Comparison of ENCODE assay signal across 8 cellular contexts in the genomic region with DNA sequence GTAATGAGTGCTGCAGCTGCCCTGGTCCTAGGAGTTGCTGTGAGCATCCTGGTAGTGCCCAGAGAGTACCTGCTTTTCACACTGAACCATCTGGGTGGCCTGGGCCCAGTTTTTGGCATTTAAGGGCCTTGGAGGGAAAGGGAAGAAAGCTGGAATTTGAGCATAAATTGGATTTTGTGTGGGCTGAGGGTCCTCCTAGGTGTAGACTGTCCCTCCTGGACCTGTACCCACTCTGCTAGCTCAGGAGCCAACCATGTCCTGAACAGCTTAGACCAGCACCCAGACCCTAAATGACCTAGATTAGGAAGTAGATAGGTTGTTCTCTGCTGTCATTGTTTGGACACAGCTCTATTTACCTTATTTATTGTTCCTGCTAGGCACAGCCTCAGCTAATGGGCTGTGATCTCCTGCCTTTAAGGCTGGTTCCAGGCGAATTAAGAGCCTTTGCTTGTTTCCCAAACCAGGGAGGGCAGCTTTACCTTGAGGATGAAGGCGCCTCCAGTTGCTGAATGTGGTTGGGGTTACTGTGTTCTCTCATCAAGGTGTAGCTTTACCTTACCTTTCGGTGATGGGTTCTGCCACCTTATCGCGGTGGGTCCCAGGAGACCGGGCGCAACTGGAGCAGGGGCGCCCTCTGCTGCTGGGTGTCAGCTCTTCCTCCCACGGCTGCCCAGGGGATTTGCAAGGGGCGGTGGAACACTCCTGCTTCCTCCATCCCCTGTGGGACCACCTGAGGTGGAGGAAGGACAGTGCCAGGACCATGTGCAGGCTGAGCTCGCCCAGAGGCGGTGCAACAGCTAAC. TPM values are rescaled to one million over a fixed set of nuclear protein-coding genes. Genes with fewer than 3 reads are reported as not detected.
A peak's percentile ranks its signal among the peaks of the same experiment; 100 is the strongest.
DNase-seq lines count a peak whose midpoint lies in the region; TF ChIP-seq lines count a peak whose summit lies in the region.

No MANE protein-coding gene starts in this region.

- H3K9ac ChIP-seq in HUES64 (ENCODE audit: low read depth, low read length) (no peak overlapping the region), trophoblast cell (ENCODE audit: low read length) (no peak overlapping the region)

- no peaks in the 10 kb centered on the region for H3K36me3 Mint-ChIP-seq in activated T-helper 2 cell treated with anti-CD3 and anti-CD28 coated beads, Interferon-gamma antibody, Interleukin-2, Interleukin-4, amounts not matched to agents 10 μg/mL and 5 μg/mL and 100 μg/mL, durations not matched to agents 14 hours and 24 hours and 36 hours (ENCODE audit: low read depth)

- H3K27ac ChIP-seq in HUES64 (ENCODE audit: low read depth, low read length) (peak overlapping the region; percentile 43; the same call in 1 of the 2 replicates), Peyer's patch (peak overlapping the region; percentile 37 to 75 (median 63)), trophoblast cell (ENCODE audit: low read depth, low read length) (no peak overlapping the region), uterus (peak overlapping the region; percentile 40 to 66)

- H4K8ac ChIP-seq in trophoblast cell (ENCODE audit: low read depth, low read length), result no peak overlapping the region

- no peak overlapping the region for H3K4me3 ChIP-seq in HUES64 (ENCODE audit: low read length)
- peak overlapping the region in 2 of 4 donors; percentile 9 to 12 for H3K4me3 ChIP-seq in Peyer's patch
- peak overlapping the region; percentile 20 for H3K4me3 ChIP-seq in trophoblast cell (ENCODE audit: low read depth, low read length)
- no peak overlapping the region for H3K4me3 ChIP-seq in uterus

- no peak overlapping the region for H2BK120ac ChIP-seq in trophoblast cell (ENCODE audit: insufficient read depth, low read length, poor library complexity)

- H2BK5ac ChIP-seq in trophoblast cell (ENCODE audit: low read depth, low read length, poor library complexity), result no peak overlapping the region

- H3K4ac ChIP-seq in trophoblast cell (ENCODE audit: low read depth, low read length), result no peak overlapping the region

- H3K4me3 Mint-ChIP-seq in activated T-helper 2 cell treated with anti-CD3 and anti-CD28 coated beads, Interferon-gamma antibody, Interleukin-2, Interleukin-4, amounts not matched to agents 10 μg/mL and 5 μg/mL and 100 μg/mL, durations not matched to agents 14 hours and 24 hours and 36 hours (ENCODE audit: low read depth), result no peak overlapping the region

- H3K79me2 ChIP-seq in trophoblast cell (ENCODE audit: control insufficient read depth, insufficient read depth, low read length, poor library complexity), result no peaks in the 10 kb centered on the region

- H3K4me2 ChIP-seq in trophoblast cell (ENCODE audit: low read length), result no peak overlapping the region

- H4K12ac ChIP-seq in trophoblast cell (ENCODE audit: low read depth, low read length), result no peak overlapping the region

- H4K91ac ChIP-seq in trophoblast cell (ENCODE audit: low read depth, low read length), result peak overlapping the region; percentile 14

- intact Hi-C loops in activated T-helper 2 cell treated with anti-CD3 and anti-CD28 coated beads, Interferon-gamma antibody, Interleukin-2, Interleukin-4, amounts not matched to agents 10 μg/mL and 5 μg/mL and 100 μg/mL, durations not matched to agents 14 hours and 24 hours and 36 hours (cut with micrococcal nuclease), result loop anchor here (2.0 to 5.0 kb wide), 5 partner anchors 25 to 754 kb away; no protein-coding TSS in a partner anchor
- intact Hi-C loops in uterus (cut with DNase I; ENCODE audit: low total_unique reads), result no loop called here

- H3K23ac ChIP-seq in trophoblast cell (ENCODE audit: low read length), result no peak overlapping the region

- no peak overlapping the region for H3K14ac ChIP-seq in trophoblast cell (ENCODE audit: low read length)

- H2AFZ ChIP-seq in trophoblast cell (ENCODE audit: insufficient read depth, low read length, poor library complexity), result no peak overlapping the region

- no peak overlapping the region for H3K27ac Mint-ChIP-seq in activated T-helper 2 cell treated with anti-CD3 and anti-CD28 coated beads, Interferon-gamma antibody, Interleukin-2, Interleukin-4, amounts not matched to agents 10 μg/mL and 5 μg/mL and 100 μg/mL, durations not matched to agents 14 hours and 24 hours and 36 hours

- H3K18ac ChIP-seq in trophoblast cell (ENCODE audit: low read length), result peak overlapping the region; percentile 21

- peak; percentile 40 to 91 (median 79) for TF ChIP-seq CTCF in Peyer's patch (IDR thresholded peaks at IDR 0.05)
- peak; percentile 63 to 72 (median 70) for TF ChIP-seq CTCF in uterus (IDR thresholded peaks at IDR 0.05)

- peaks cover 58% of the 10 kb centered on the region for H3K4me1 Mint-ChIP-seq in activated T-helper 2 cell treated with anti-CD3 and anti-CD28 coated beads, Interferon-gamma antibody, Interleukin-2, Interleukin-4, amounts not matched to agents 10 μg/mL and 5 μg/mL and 100 μg/mL, durations not matched to agents 14 hours and 24 hours and 36 hours (ENCODE audit: low read depth)

- H3K27me3 ChIP-seq in HUES64 (ENCODE audit: insufficient read depth, low read length) (no peaks in the 10 kb centered on the region), Peyer's patch (no peaks in the 10 kb centered on the region), trophoblast cell (ENCODE audit: insufficient read depth, low read length) (no peaks in the 10 kb centered on the region), uterus (no peaks in the 10 kb centered on the region)

- H3K27me3 Mint-ChIP-seq in activated T-helper 2 cell treated with anti-CD3 and anti-CD28 coated beads, Interferon-gamma antibody, Interleukin-2, Interleukin-4, amounts not matched to agents 10 μg/mL and 5 μg/mL and 100 μg/mL, durations not matched to agents 14 hours and 24 hours and 36 hours (ENCODE audit: low read depth), result peaks cover 40% of the 10 kb centered on the region

- no peak overlapping the region for H2BK12ac ChIP-seq in trophoblast cell (ENCODE audit: low read length)

- H3K9me3 ChIP-seq in HUES64 (ENCODE audit: insufficient read depth, low read depth, low read length) (no peaks in the 10 kb centered on the region), Peyer's patch (no peaks in the 10 kb centered on the region), trophoblast cell (ENCODE audit: insufficient read depth, low read depth, low read length) (no peaks in the 10 kb centered on the region), uterus (no peaks in the 10 kb centered on the region)

- H3K4me1 ChIP-seq in HUES64 (ENCODE audit: insufficient read depth, low read length) (peaks cover 26% of the 10 kb centered on the region), Peyer's patch (peaks cover 5 to 51% (median 24%) of the 10 kb centered on the region in 4 donors), trophoblast cell (ENCODE audit: control insufficient read depth in 1 of 2, insufficient read depth in 2 of 2, low read length in 2 of 2) (peaks cover 5 to 11% of the 10 kb centered on the region in 2 experiments), uterus (peaks cover 4 to 5% of the 10 kb centered on the region in 2 donors)

- TF ChIP-seq POLR2A in Peyer's patch (IDR thresholded peaks at IDR 0.05) (peak in 1 of 2 donors; percentile 9), uterus (IDR thresholded peaks at IDR 0.05) (no peak)

- H3K36me3 ChIP-seq in HUES64 (ENCODE audit: insufficient read depth, low read length) (peaks cover 9% of the 10 kb centered on the region), Peyer's patch (peaks cover 0 to 10% (median 0%) of the 10 kb centered on the region in 3 donors), trophoblast cell (ENCODE audit: control insufficient read depth in 1 of 2, insufficient read depth in 2 of 2, low read length in 2 of 2) (no peaks in the 10 kb centered on the region), uterus (no peaks in the 10 kb centered on the region)

- no peaks in the 10 kb centered on the region for H3K79me1 ChIP-seq in trophoblast cell (ENCODE audit: low read length)

- no peaks in the 10 kb centered on the region for H3K9me3 Mint-ChIP-seq in activated T-helper 2 cell treated with anti-CD3 and anti-CD28 coated beads, Interferon-gamma antibody, Interleukin-2, Interleukin-4, amounts not matched to agents 10 μg/mL and 5 μg/mL and 100 μg/mL, durations not matched to agents 14 hours and 24 hours and 36 hours

- 29% methylated on average over 12 of the region's 12 CpGs for WGBS in HUES64
- WGBS in trophoblast cell (ENCODE audit: extremely low coverage, insufficient coverage, insufficient read length), result no CpG with 5 or more reads among the region's 12 CpGs

- DNase-seq in ELR (ENCODE audit: low read depth) (peak; percentile 52), Peyer's patch (peak; percentile 70 to 88 (median 87)), germinal center (ENCODE audit: low spot score) (peak; percentile 62), trophoblast cell (peak; percentile 42 to 82), uterus (peak; percentile 43 to 46), SHP77 treated with DMSO at 0.1 percent for 48 hours (lab: John Stamatoyannopoulos, UW) (no peak)
- DNase-seq in activated T-helper 2 cell treated with anti-CD3 and anti-CD28 coated beads, Interferon-gamma antibody, Interleukin-2, Interleukin-4, amounts not matched to agents 10 μg/mL and 5 μg/mL and 100 μg/mL, durations not matched to agents 14 hours and 24 hours and 36 hours (ENCODE audit: low spot score), result peak; percentile 54

- H2AK5ac ChIP-seq in trophoblast cell (ENCODE audit: low read length), result peak overlapping the region; percentile 22

RNA-seq across cellular contexts. Expression of a gene that starts 34.4 kb away (rescaled TPM):
- polyA plus RNA-seq in HUES64 (2013, experiment 1 of 2), result 56.8 TPM
- 58.5 TPM for polyA plus RNA-seq in HUES64 (2013, experiment 2 of 2)
- total RNA-seq in Peyer's patch, result 100 to 1,000 TPM; 201 to 357 (median 225) TPM
- 0.11 and 0.25 TPM in 2 replicates for total RNA-seq in activated T-helper 2 cell treated with anti-CD3 and anti-CD28 coated beads, Interferon-gamma antibody, Interleukin-2, Interleukin-4, amounts not matched to agents 10 μg/mL and 5 μg/mL and 100 μg/mL, durations not matched to agents 14 hours and 24 hours and 36 hours
- polyA plus RNA-seq in trophoblast cell (2013), result 26.5 and 28.2 TPM in 2 replicates
- 100 to 1,000 TPM in 2 of 4 donors, 10 to 100 TPM in 2; 57.4 to 195 (median 120) TPM for total RNA-seq in uterus

Comparison
In these comparisons a context has a peak if more than half of its experiments do, and no peak if none do; other contexts are left out.
1. RNA of a gene that starts 34.4 kb away (total RNA-seq): 201 to 357 TPM in Peyer's patch and 57.4 to 195 TPM in uterus; 0.11 to 0.25 TPM in activated T-helper 2 cell treated with anti-CD3 and anti-CD28 coated beads, Interferon-gamma antibody, Interleukin-2, Interleukin-4, amounts not matched to agents 10 μg/mL and 5 μg/mL and 100 μg/mL, durations not matched to agents 14 hours and 24 hours and 36 hours; every median in the first group is over 10 times any median in the second.